Comparison of ENCODE assay signal across 14 cellular contexts in genomic region chr3:124276863-124277515, GRCh38.
DNase-seq lines count a peak whose midpoint lies in the region; ATAC-seq, FAIRE-seq and TF ChIP-seq lines count a peak whose summit lies in the region.
"Had no signal": no experiment of that assay in that cellular context is flagged by ENCODE, and none has a peak within 500 bp of the region (broad histone marks: within the 10 kb centered on the region; RNA-seq: fewer than 3 reads in every experiment).

No MANE protein-coding gene starts in this region.

- no peaks in the 10 kb centered on the region for H3K79me2 ChIP-seq in endothelial cell of umbilical vein (ENCODE audit: control insufficient read depth, insufficient read depth, low read length)

- DNase-seq in endothelial cell of umbilical vein (ENCODE audit: low read depth, low spot score) (no peak), left lung (no peak), psoas muscle (peak in 1 of 2 donors; percentile 59), urothelium cell line (ENCODE audit: low spot score) (no peak), DMS53 (lab: John Stamatoyannopoulos, UW) (no peak)
- no peak for DNase-seq in activated CD4-positive, CD25-positive, alpha-beta regulatory T cell treated with anti-CD3 and anti-CD28 coated beads, Interleukin-2, amount 50 U/mL, for 72 hours
- DNase-seq: activated effector memory CD4-positive, alpha-beta T cell treated with Interleukin-2 at 50 U/mL for 16 hours; natural killer cell; NCI-H187; NCI-H524 treated with DMSO at 0.1 percent for 48 hours; stimulated activated naive CD8-positive, alpha-beta T cell treated with anti-CD3 and anti-CD28 coated beads, Interleukin-15, amount 100 ng/mL, for 72 hours had no signal

- 67 to 72% (median 68%) methylated on average over 13 of the region's 13 CpGs for WGBS in psoas muscle, 3 donors

- TF ChIP-seq CTCF in endothelial cell of umbilical vein (IDR thresholded peaks at IDR 0.05; ENCODE audit: extremely low read depth in 1 of 2, insufficient read depth in 1 of 2, low read depth in 1 of 2, low read length in 2 of 2) (no peak), left lung (IDR thresholded peaks at IDR 0.05) (no peak), psoas muscle (IDR thresholded peaks at IDR 0.05) (no peak)

- FAIRE-seq in endothelial cell of umbilical vein (lab: Jason Lieb, UNC) = peak; percentile 4
- FAIRE-seq in urothelium cell line (lab: Jason Lieb, UNC) = peak; percentile 71

- H3K27ac ChIP-seq in endothelial cell of umbilical vein (ENCODE audit: insufficient read depth, low read depth, low read length) (no peak overlapping the region), left lung (peak overlapping the region; percentile 29 to 73), psoas muscle (peak overlapping the region; percentile 67)
- H3K27ac ChIP-seq: C4-2B had no signal

- H3K27me3 ChIP-seq in endothelial cell of umbilical vein (ENCODE audit: control insufficient read depth in 2 of 2, insufficient read depth in 2 of 2, low read length in 2 of 2) (no peaks in the 10 kb centered on the region), left lung (no peaks in the 10 kb centered on the region), psoas muscle (ENCODE audit: insufficient read depth in 3 of 3, low read length in 2 of 3) (no peaks in the 10 kb centered on the region)

- POLR2A ChIA-PET in endothelial cell of umbilical vein (lab: Charles Lee) = no interaction called here

- CTCF ChIA-PET in endothelial cell of umbilical vein (lab: Charles Lee) = interaction anchor here (1.3 to 1.5 kb wide), 2 partner anchors 244 to 262 kb away, joined by 3 to 7 read pairs; partner anchors contain the start of gene KALRN

- H2AFZ ChIP-seq in endothelial cell of umbilical vein (ENCODE audit: low read depth, low read length) = peak overlapping the region; percentile 28

- H3K36me3 ChIP-seq in endothelial cell of umbilical vein (ENCODE audit: control insufficient read depth in 2 of 2, extremely low read depth in 1 of 2, insufficient read depth in 2 of 2, low read length in 2 of 2) (no peaks in the 10 kb centered on the region), left lung (no peaks in the 10 kb centered on the region), psoas muscle (ENCODE audit: insufficient read depth in 1 of 2, low read depth in 1 of 2) (no peaks in the 10 kb centered on the region)

- TF ChIP-seq POLR2A in endothelial cell of umbilical vein (IDR thresholded peaks at IDR 0.05; ENCODE audit: low read depth, low read length) = no peak

- ATAC-seq in left lung = peak; percentile 43
- ATAC-seq in psoas muscle = peak in 3 of 4 donors; percentile 38 to 64 (median 62)
- no peak for ATAC-seq in GM18873 (IDR thresholded peaks at IDR 0.05; ENCODE audit: low FRiP score, unreplicated experiment)
- ATAC-seq in HG03439 (IDR thresholded peaks at IDR 0.05; ENCODE audit: unreplicated experiment) = no peak

- H3K9me1 ChIP-seq in endothelial cell of umbilical vein (replicated peaks; ENCODE audit: control insufficient read depth, extremely low read depth, insufficient read depth, low read length) = no peaks in the 10 kb centered on the region

- H3K4me3 ChIP-seq in endothelial cell of umbilical vein (replicated peaks in 1 of 3; ENCODE audit: insufficient read depth in 1 of 3, low read depth in 1 of 3, low read length in 3 of 3) (no peak overlapping the region), left lung (no peak overlapping the region), psoas muscle (no peak overlapping the region)

- no peaks in the 10 kb centered on the region for H4K20me1 ChIP-seq in endothelial cell of umbilical vein (replicated peaks; ENCODE audit: control insufficient read depth, extremely low read depth, insufficient read depth, low read length)

- dilution Hi-C loops in endothelial cell of umbilical vein (cut with MboI; ENCODE audit: extremely low pct_ligation_motif_present, low sequenced_read_pairs) = no loop called here

- peak overlapping the region; percentile 14 for H3K4me2 ChIP-seq in endothelial cell of umbilical vein (ENCODE audit: insufficient read depth, low read length)

- H3K9ac ChIP-seq in endothelial cell of umbilical vein (replicated peaks; ENCODE audit: extremely low read depth, insufficient read depth, low read length) = no peak overlapping the region

- H3K4me1 ChIP-seq in endothelial cell of umbilical vein (ENCODE audit: control insufficient read depth, extremely low read depth, insufficient read depth, low read length) (peaks cover 32% of the 10 kb centered on the region), left lung (peaks cover 7 to 9% of the 10 kb centered on the region in 2 donors), psoas muscle (peaks cover 29% of the 10 kb centered on the region)

- H3K9me3 ChIP-seq in endothelial cell of umbilical vein (replicated peaks; ENCODE audit: control insufficient read depth, insufficient read depth, low read length) (no peaks in the 10 kb centered on the region), left lung (no peaks in the 10 kb centered on the region), psoas muscle (no peaks in the 10 kb centered on the region)

- no TSS peak for BruUV-seq in endothelial cell of umbilical vein (replicated peaks; lab: Mats Ljungman, UMichigan)

- intact Hi-C loops in endothelial cell of umbilical vein (cut with micrococcal nuclease) = loop anchor here (2.0 to 5.0 kb wide), 2 partner anchors 28 to 245 kb away; partner anchors contain the start of gene KALRN
- intact Hi-C loops in left lung (cut with DNase I) = no loop called here
- intact Hi-C loops in psoas muscle (cut with DNase I) = no loop called here

TF ChIP-seq in endothelial cell of umbilical vein, 7 proteins besides CTCF, POLR2A, EP300 and RAD21:
- TF ChIP-seq POLR2AphosphoS5 (IDR thresholded peaks at IDR 0.05; ENCODE audit: insufficient read depth, low read depth, low read length) (no peak), MAX (IDR thresholded peaks at IDR 0.05; ENCODE audit: insufficient read depth, insufficient read length) (no peak), MYC (IDR thresholded peaks at IDR 0.05; ENCODE audit: low read depth, low read length) (no peak), EZH2 (IDR thresholded peaks at IDR 0.05; ENCODE audit: borderline replicate concordance, low read depth, low read length, severe bottlenecking) (no peak), JUN (IDR thresholded peaks at IDR 0.05; ENCODE audit: borderline replicate concordance, insufficient read depth, insufficient read length, low read depth) (no peak), GATA2 (IDR thresholded peaks at IDR 0.05; ENCODE audit: insufficient read depth, insufficient read length, low read depth, low read length) (no peak), FOS (IDR thresholded peaks at IDR 0.05; ENCODE audit: borderline replicate concordance, insufficient read depth, low read length) (no peak)

Comparison
In these comparisons a context has a peak if more than half of its experiments do, and no peak if none do; other contexts are left out.
1. ATAC-seq: peak in left lung (single experiment) and psoas muscle (3 of 4); none in GM18873 (single experiment) and HG03439 (single experiment).